In the genomic region with DNA sequence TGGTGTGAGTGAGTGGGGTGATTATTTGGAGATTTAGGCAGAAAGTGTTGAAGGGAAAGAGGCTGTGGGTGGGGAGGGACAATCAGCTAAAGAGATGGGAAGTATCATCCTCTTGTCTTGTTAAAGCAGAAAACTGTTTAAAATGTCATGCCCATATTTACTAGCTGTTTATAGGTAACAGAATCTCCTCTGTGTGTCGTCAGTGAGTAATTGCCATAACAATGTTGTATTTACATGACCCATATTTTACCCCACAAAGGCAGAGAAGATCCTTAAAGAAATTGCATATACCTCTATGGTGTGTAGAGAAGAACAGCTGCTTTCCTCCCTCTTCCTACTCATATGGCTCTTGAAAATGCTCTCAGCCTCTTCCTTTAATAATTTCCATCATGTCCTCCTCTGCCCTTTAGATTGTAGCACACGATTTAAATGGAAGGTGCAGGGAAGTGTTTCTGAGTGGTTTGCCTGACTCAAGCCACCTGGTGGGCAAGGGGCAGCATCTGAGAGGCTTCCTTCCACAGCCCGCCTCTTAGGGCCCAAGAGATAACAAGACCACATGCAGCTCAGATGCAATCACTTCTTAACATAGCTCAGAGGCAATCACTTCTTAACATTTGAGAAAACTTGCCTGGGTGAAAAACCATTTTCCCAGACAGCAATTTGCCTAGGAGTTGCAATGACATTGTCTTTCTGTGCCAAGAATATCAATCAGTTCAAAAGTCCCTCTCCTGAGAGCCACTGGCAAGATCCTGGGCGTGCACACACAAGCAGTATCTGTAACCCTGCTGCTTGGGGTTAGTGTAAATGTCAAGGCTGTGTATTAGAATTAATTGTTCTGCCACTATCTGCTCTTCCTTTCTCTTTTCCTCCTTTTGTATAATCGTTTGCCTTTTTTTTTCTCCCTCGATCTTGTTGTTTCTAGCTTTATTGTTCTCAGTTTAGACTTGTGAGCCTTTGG, we compare ENCODE assay signal across 21 cellular contexts. TPM values are rescaled to one million over a fixed set of nuclear protein-coding genes. Genes with fewer than 3 reads are reported as not detected.
DNase-seq lines count a peak whose midpoint lies in the region; ATAC-seq, FAIRE-seq and TF ChIP-seq lines count a peak whose summit lies in the region.
"Had no signal": no experiment of that assay in that cellular context is flagged by ENCODE, and none has a peak within 500 bp of the region (broad histone marks: within the 10 kb centered on the region; RNA-seq: fewer than 3 reads in every experiment).

No MANE protein-coding gene starts in this region.

- H3K4me2 ChIP-seq in keratinocyte (ENCODE audit: control insufficient read depth, extremely low read depth, insufficient read depth, low read depth, low read length): peak overlapping the region; percentile 38

- in situ Hi-C loops in brain microvascular endothelial cell (cut with HindIII; ENCODE audit: low pct_ligation_motif_present, low sequenced_read_pairs): no loop called here

- H3K27ac Mint-ChIP-seq in stimulated activated naive CD8-positive, alpha-beta T cell treated with anti-CD3 and anti-CD28 coated beads, Interleukin-15, Interleukin-2, amounts not matched to agents 100 ng/mL and 50 ng/mL, for 24 hours: peak overlapping the region; percentile 10
- H3K27ac Mint-ChIP-seq in type B pancreatic cell: peak overlapping the region; percentile 13
- H3K27ac Mint-ChIP-seq: CD4-positive, CD25-positive, alpha-beta regulatory T cell; immature natural killer cell; memory B cell had no signal

- H3K27me3 ChIP-seq in brain microvascular endothelial cell (replicated peaks) (no peaks in the 10 kb centered on the region), keratinocyte (ENCODE audit: control insufficient read depth, extremely low read depth, insufficient read depth, low read length) (no peaks in the 10 kb centered on the region)
- H3K27me3 ChIP-seq: SJCRH30 had no signal

- H3K9me1 ChIP-seq in keratinocyte (ENCODE audit: control insufficient read depth, extremely low read depth, insufficient read depth, low read length): no peaks in the 10 kb centered on the region

- H3K9me3 ChIP-seq in keratinocyte (ENCODE audit: control insufficient read depth, low read depth, low read length): no peaks in the 10 kb centered on the region
- H3K9me3 ChIP-seq: SJCRH30 had no signal

- no peak overlapping the region for H3K4me3 Mint-ChIP-seq in stimulated activated naive CD8-positive, alpha-beta T cell treated with anti-CD3 and anti-CD28 coated beads, Interleukin-15, Interleukin-2, amounts not matched to agents 100 ng/mL and 50 ng/mL, for 24 hours
- no peak overlapping the region for H3K4me3 Mint-ChIP-seq in type B pancreatic cell
- H3K4me3 Mint-ChIP-seq: CD4-positive, CD25-positive, alpha-beta regulatory T cell; immature natural killer cell; memory B cell had no signal

- H3K9ac ChIP-seq in keratinocyte (ENCODE audit: control insufficient read depth, extremely low read depth, insufficient read depth, low read length): no peak overlapping the region

- TF ChIP-seq CTCF in brain microvascular endothelial cell (IDR thresholded peaks at IDR 0.05; ENCODE audit: low read depth, low read length, missing control alignments): peak; percentile 37
- TF ChIP-seq CTCF in keratinocyte (optimal IDR thresholded peaks at IDR 0.05 in 1 of 3, IDR thresholded peaks at IDR 0.05 in 1 of 3, conservative IDR thresholded peaks at IDR 0.05 in 1 of 3; ENCODE audit: extremely low read depth in 1 of 3, insufficient read depth in 2 of 3, low read length in 3 of 3): no peak
- TF ChIP-seq CTCF in type B pancreatic cell (conservative IDR thresholded peaks at IDR 0.05): no peak

- H3K27me3 Mint-ChIP-seq in stimulated activated naive CD8-positive, alpha-beta T cell treated with anti-CD3 and anti-CD28 coated beads, Interleukin-15, Interleukin-2, amounts not matched to agents 100 ng/mL and 50 ng/mL, for 24 hours: peaks cover 27% of the 10 kb centered on the region
- no peaks in the 10 kb centered on the region for H3K27me3 Mint-ChIP-seq in type B pancreatic cell

- no peaks in the 10 kb centered on the region for H3K9me3 Mint-ChIP-seq in stimulated activated naive CD8-positive, alpha-beta T cell treated with anti-CD3 and anti-CD28 coated beads, Interleukin-15, Interleukin-2, amounts not matched to agents 100 ng/mL and 50 ng/mL, for 24 hours
- no peaks in the 10 kb centered on the region for H3K9me3 Mint-ChIP-seq in type B pancreatic cell
- H3K9me3 Mint-ChIP-seq: CD4-positive, CD25-positive, alpha-beta regulatory T cell; immature natural killer cell; memory B cell had no signal

- H3K79me2 ChIP-seq in keratinocyte (ENCODE audit: control insufficient read depth, insufficient read depth, low read length): no peaks in the 10 kb centered on the region

- H2AFZ ChIP-seq in keratinocyte (ENCODE audit: control insufficient read depth, low read length): peak overlapping the region; percentile 44

- dilution Hi-C loops in keratinocyte (cut with MboI; ENCODE audit: extremely low pct_ligation_motif_present, low sequenced_read_pairs): no loop called here

- peaks cover 17% of the 10 kb centered on the region for H3K4me1 Mint-ChIP-seq in stimulated activated naive CD8-positive, alpha-beta T cell treated with anti-CD3 and anti-CD28 coated beads, Interleukin-15, Interleukin-2, amounts not matched to agents 100 ng/mL and 50 ng/mL, for 24 hours (ENCODE audit: low read depth)
- peaks cover 19% of the 10 kb centered on the region for H3K4me1 Mint-ChIP-seq in type B pancreatic cell (ENCODE audit: unreplicated experiment)
- H3K4me1 Mint-ChIP-seq: CD4-positive, CD25-positive, alpha-beta regulatory T cell; immature natural killer cell; memory B cell had no signal

- H3K36me3 ChIP-seq in brain microvascular endothelial cell (replicated peaks) (no peaks in the 10 kb centered on the region), keratinocyte (ENCODE audit: control insufficient read depth in 2 of 2, extremely low read depth in 1 of 2, insufficient read depth in 2 of 2, low read length in 2 of 2) (no peaks in the 10 kb centered on the region)
- H3K36me3 ChIP-seq: SJCRH30 had no signal

- H3K4me1 ChIP-seq in keratinocyte (ENCODE audit: control insufficient read depth, extremely low read depth, insufficient read depth, low read length): peaks cover 24% of the 10 kb centered on the region
- H3K4me1 ChIP-seq: SJCRH30 had no signal

- no peaks in the 10 kb centered on the region for H4K20me1 ChIP-seq in keratinocyte (ENCODE audit: control insufficient read depth, extremely low read depth, insufficient read depth, low read length)

- H3K36me3 Mint-ChIP-seq in stimulated activated naive CD8-positive, alpha-beta T cell treated with anti-CD3 and anti-CD28 coated beads, Interleukin-15, Interleukin-2, amounts not matched to agents 100 ng/mL and 50 ng/mL, for 24 hours (ENCODE audit: low read depth): no peaks in the 10 kb centered on the region
- H3K36me3 Mint-ChIP-seq in type B pancreatic cell: no peaks in the 10 kb centered on the region
- H3K36me3 Mint-ChIP-seq: CD4-positive, CD25-positive, alpha-beta regulatory T cell; memory B cell had no signal

- ATAC-seq in stimulated activated naive CD8-positive, alpha-beta T cell treated with anti-CD3 and anti-CD28 coated beads, Interleukin-15, Interleukin-2, amounts not matched to agents 100 U/mL and 50 U/mL, for 24 hours: no peak

- no peak for DNase-seq in stimulated activated naive CD8-positive, alpha-beta T cell treated with anti-CD3 and anti-CD28 coated beads, Interleukin-15, Interleukin-2, amounts not matched to agents 100 U/mL and 50 U/mL, for 24 hours
- peak; percentile 29 for DNase-seq in brain microvascular endothelial cell
- no peak for DNase-seq in keratinocyte (ENCODE audit: low read depth, low spot score)
- no peak for DNase-seq in type B pancreatic cell (ENCODE audit: extremely low spot score, unreplicated experiment)
- DNase-seq in NCI-H1417 treated with DMSO at 0.1 percent for 48 hours (lab: John Stamatoyannopoulos, UW): no peak
- no peak for DNase-seq in activated naive CD4-positive, alpha-beta T cell (lab: John Stamatoyannopoulos, UW)
- DNase-seq in NCI-H1436 (lab: John Stamatoyannopoulos, UW): no peak
- DNase-seq: activated effector memory CD4-positive, alpha-beta T cell treated with Interleukin-2 at 50 U/mL for 16 hours; CD4-positive, CD25-positive, alpha-beta regulatory T cell; DMS53; immature natural killer cell; MM.1S; NCI-H2029 treated with DMSO at 0.1 percent for 48 hours; NCI-H69; OCI-M1; retina; SJCRH30; T1000 had no signal

- FAIRE-seq in keratinocyte (lab: Jason Lieb, UNC): peak; percentile 73
- FAIRE-seq: GM18507 had no signal

- H3K27ac ChIP-seq in brain microvascular endothelial cell (peak overlapping the region; percentile 28), keratinocyte (ENCODE audit: control insufficient read depth, insufficient read depth, low read length) (peak overlapping the region; percentile 6)
- H3K27ac ChIP-seq: SJCRH30 had no signal

- H3K4me3 ChIP-seq in brain microvascular endothelial cell (ENCODE audit: low read depth, low read length) (no peak overlapping the region), keratinocyte (ENCODE audit: control insufficient read depth in 2 of 3, extremely low read depth in 1 of 3, insufficient read depth in 2 of 3, low read depth in 1 of 3, low read length in 3 of 3) (no peak overlapping the region)
- H3K4me3 ChIP-seq: SJCRH30 had no signal

RNA-seq across cellular contexts. Expression of gene EDN1, which starts 44.1 kb away (rescaled TPM):
- polyA plus RNA-seq in keratinocyte: 17.2 to 19.7 TPM (median 18.0 TPM) in 3 replicates
- 13.7 TPM for polyA plus RNA-seq in keratinocyte (2011; ENCODE audit: low read depth)
- polyA plus RNA-seq in keratinocyte (2011; cell fraction: cytosol; rRNA removed): 8.8 and 14.9 TPM in 2 replicates
- 41.0 and 50.4 TPM in 2 replicates for polyA plus RNA-seq in keratinocyte (2011; cell fraction: nucleus; rRNA removed)
- 13.0 and 13.5 TPM in 2 replicates for polyA plus RNA-seq in keratinocyte (2012; ENCODE audit: low replicate concordance)
- polyA minus RNA-seq in keratinocyte: 6.3 to 7.3 TPM (median 7.1 TPM) in 3 replicates
- 9.4 TPM for polyA minus RNA-seq in keratinocyte (2011; cell fraction: cytosol; rRNA and poly(A)+ RNA removed)
- polyA minus RNA-seq in keratinocyte (2011; cell fraction: nucleus; rRNA and poly(A)+ RNA removed): 11.9 and 12.2 TPM in 2 replicates
- total RNA-seq in type B pancreatic cell (ENCODE audit: low replicate concordance): 8.9 and 20.3 TPM in 2 replicates
- polyA plus RNA-seq: CD4-positive, CD25-positive, alpha-beta regulatory T cell; immature natural killer cell had no signal
